13 cellular contexts compared by ENCODE assay signal in the genomic region with DNA sequence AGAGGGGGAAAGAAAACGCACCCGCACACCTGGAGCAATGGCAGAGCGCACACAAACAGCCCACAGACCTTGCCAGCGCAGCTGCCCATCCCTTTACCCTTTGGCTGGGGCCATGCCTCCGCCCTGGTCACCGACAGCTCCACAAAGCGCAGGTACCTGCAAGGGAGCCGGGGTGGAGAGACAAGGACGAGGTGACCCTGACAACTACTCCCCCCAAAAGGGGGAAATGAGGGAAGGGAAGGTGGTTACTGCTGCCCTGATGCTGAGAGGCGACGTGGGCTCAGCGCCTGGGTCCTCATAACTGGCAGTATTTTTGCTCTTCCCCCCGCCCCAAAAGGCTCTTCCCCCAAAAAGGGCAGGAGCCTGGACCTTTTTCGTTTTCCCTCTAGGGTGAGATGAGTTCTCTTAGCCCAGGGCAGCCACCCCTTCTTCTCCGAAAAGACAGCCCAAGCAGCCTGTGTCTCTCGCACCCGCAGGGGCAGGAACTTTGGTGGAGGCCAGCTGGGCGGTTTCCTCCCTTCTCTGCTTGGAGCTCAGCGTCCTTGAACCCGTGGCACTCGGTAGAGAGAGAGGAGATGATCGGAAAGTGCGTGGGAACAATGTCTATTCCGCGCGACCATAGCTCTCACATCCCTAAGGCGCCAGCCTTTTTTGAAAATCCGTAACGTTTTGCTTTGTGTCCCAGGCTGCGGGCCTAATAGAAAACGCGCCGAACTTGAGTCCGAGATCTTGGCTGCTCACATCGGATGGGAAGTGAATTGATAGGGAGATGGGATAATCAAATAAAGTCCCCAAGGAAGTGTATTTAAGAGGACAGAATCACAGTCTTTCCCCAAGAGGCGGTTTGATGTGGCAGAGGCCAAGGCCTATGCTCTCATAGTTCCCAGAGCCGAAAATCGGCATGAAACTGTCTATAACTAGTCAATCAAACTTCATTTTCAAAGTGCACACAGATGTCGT. TPM values are rescaled to one million over a fixed set of nuclear protein-coding genes. Genes with fewer than 3 reads are reported as not detected.
A peak's percentile ranks its signal among the peaks of the same experiment; 100 is the strongest.
DNase-seq lines count a peak whose midpoint lies in the region; ATAC-seq and TF ChIP-seq lines count a peak whose summit lies in the region.
"Had no signal": no experiment of that assay in that cellular context is flagged by ENCODE, and none has a peak within 500 bp of the region (broad histone marks: within the 10 kb centered on the region; RNA-seq: fewer than 3 reads in every experiment).

No MANE protein-coding gene starts in this region.

- H2BK12ac ChIP-seq in H9 (ENCODE audit: insufficient read length, low read depth, low read length), result no peak overlapping the region

- H3K18ac ChIP-seq in H9 (ENCODE audit: insufficient read length, low read depth, low read length), result no peak overlapping the region

- H2AK5ac ChIP-seq in H9 (ENCODE audit: insufficient read length, low read length), result no peak overlapping the region

- CTCF ChIA-PET in CD8-positive, alpha-beta T cell (lab: Charles Lee), result no interaction called here

- peaks cover 76% of the 10 kb centered on the region for H3K27me3 Mint-ChIP-seq in CD8-positive, alpha-beta T cell (ENCODE audit: low read depth)
- H3K27me3 Mint-ChIP-seq in H9 (ENCODE audit: low read depth) (peaks cover 98% of the 10 kb centered on the region), neural progenitor cell (ENCODE audit: insufficient read depth, low read depth) (peaks cover 91% of the 10 kb centered on the region)

- no peak overlapping the region for H3K27ac ChIP-seq in CD8-positive, alpha-beta T cell (ENCODE audit: low read depth, low read length)
- H3K27ac ChIP-seq in H9 (ENCODE audit: insufficient read length, low read depth, low read length) (no peak overlapping the region), duodenal mucosa (ENCODE audit: low read depth, low read length) (peak overlapping the region; percentile 67), neural progenitor cell (no peak overlapping the region), smooth muscle cell (ENCODE audit: low read depth) (no peak overlapping the region)
- H3K27ac ChIP-seq: thoracic aorta had no signal

- DNase-seq in CD8-positive, alpha-beta T cell, result no peak
- DNase-seq in H9, result peak; percentile 30
- DNase-seq in neural progenitor cell (ENCODE audit: low spot score), result peak; percentile 13
- DNase-seq in amygdala (lab: John Stamatoyannopoulos, UW), result no peak
- DNase-seq in HT-29 (ENCODE audit: low spot score), result no peak
- DNase-seq in smooth muscle cell (lab: John Stamatoyannopoulos, UW; ENCODE audit: unreplicated experiment), result no peak
- DNase-seq in Kasumi-1 (lab: John Stamatoyannopoulos, UW), result no peak
- DNase-seq: NCI-H1092 had no signal

- no peaks in the 10 kb centered on the region for H3K9me3 Mint-ChIP-seq in CD8-positive, alpha-beta T cell
- peaks cover 0 to 20% of the 10 kb centered on the region in 2 experiments; a peak in 4 of 5 replicates for H3K9me3 Mint-ChIP-seq in H9
- peaks cover 3% of the 10 kb centered on the region for H3K9me3 Mint-ChIP-seq in neural progenitor cell

- peak overlapping the region; percentile 58 for H3K4me3 Mint-ChIP-seq in CD8-positive, alpha-beta T cell
- H3K4me3 Mint-ChIP-seq in H9 (peak overlapping the region in 1 of 2 experiments; percentile 69; a peak in 3 of 5 replicates), neural progenitor cell (peak overlapping the region; percentile 36)

- H3K4me1 ChIP-seq in CD8-positive, alpha-beta T cell (ENCODE audit: insufficient read depth, low read length), result peaks cover 22% of the 10 kb centered on the region
- H3K4me1 ChIP-seq in H9 (ENCODE audit: insufficient read depth, low read length) (peaks cover 3% of the 10 kb centered on the region; the same call in 1 of the 2 replicates), duodenal mucosa (ENCODE audit: control insufficient read depth in 1 of 2, insufficient read depth in 2 of 2, low read length in 2 of 2) (peaks cover 5 to 24% of the 10 kb centered on the region in 2 donors), neural progenitor cell (peaks cover 36% of the 10 kb centered on the region), smooth muscle cell (ENCODE audit: low read depth) (peaks cover 27% of the 10 kb centered on the region)

- no peak overlapping the region; the same call in 1 of the 2 replicates for H2BK15ac ChIP-seq in H9 (ENCODE audit: low read depth, low read length)

- no peaks in the 10 kb centered on the region for H3K79me1 ChIP-seq in H9 (ENCODE audit: insufficient read depth, low read depth, low read length, poor library complexity, severe bottlenecking)

- H3K36me3 ChIP-seq in CD8-positive, alpha-beta T cell (ENCODE audit: insufficient read depth, low read length), result no peaks in the 10 kb centered on the region
- H3K36me3 ChIP-seq in duodenal mucosa (ENCODE audit: control insufficient read depth in 1 of 2, insufficient read depth in 2 of 2, low read length in 2 of 2) (no peaks in the 10 kb centered on the region), neural progenitor cell (no peaks in the 10 kb centered on the region), smooth muscle cell (ENCODE audit: low read depth) (no peaks in the 10 kb centered on the region)
- H3K36me3 ChIP-seq: thoracic aorta had no signal

- intact Hi-C loops in CD8-positive, alpha-beta T cell (cut with DNase I, micrococcal nuclease), result no loop called here

- no peak overlapping the region for H2BK120ac ChIP-seq in H9 (ENCODE audit: low read depth, low read length, poor library complexity, severe bottlenecking)

- H3K4ac ChIP-seq in H9 (ENCODE audit: low read depth, low read length), result no peak overlapping the region

- no peak overlapping the region for H2AFZ ChIP-seq in H9 (ENCODE audit: low read length)
- H2AFZ ChIP-seq in neural progenitor cell (replicated peaks), result no peak overlapping the region
- no peak overlapping the region for H2AFZ ChIP-seq in smooth muscle cell (ENCODE audit: low read depth)

- no peak overlapping the region for H3K9ac ChIP-seq in H9 (ENCODE audit: extremely low read depth, insufficient read length, low read length)
- H3K9ac ChIP-seq in duodenal mucosa (ENCODE audit: low read depth in 1 of 2, low read length in 2 of 2), result peak overlapping the region; percentile 54 to 70
- no peak overlapping the region for H3K9ac ChIP-seq in neural progenitor cell
- no peak overlapping the region for H3K9ac ChIP-seq in smooth muscle cell (ENCODE audit: low read depth)

- POLR2A ChIA-PET in CD8-positive, alpha-beta T cell (lab: Charles Lee), result no interaction called here

- no peak overlapping the region for H4K8ac ChIP-seq in H9 (replicated peaks; ENCODE audit: insufficient read length, low read depth, low read length)

- H3K4me3 ChIP-seq in CD8-positive, alpha-beta T cell (ENCODE audit: low read depth, low read length), result no peak overlapping the region
- H3K4me3 ChIP-seq in duodenal mucosa (ENCODE audit: low read depth in 1 of 2, low read length in 2 of 2), result peak overlapping the region; percentile 59 to 76
- no peak overlapping the region for H3K4me3 ChIP-seq in neural progenitor cell
- H3K4me3 ChIP-seq in smooth muscle cell, result no peak overlapping the region

- no peaks in the 10 kb centered on the region for H3K9me3 ChIP-seq in CD8-positive, alpha-beta T cell (ENCODE audit: low read length)
- H3K9me3 ChIP-seq in H9 (ENCODE audit: control insufficient read depth, low read depth, low read length) (no peaks in the 10 kb centered on the region), duodenal mucosa (ENCODE audit: control insufficient read depth in 1 of 2, low read length in 2 of 2) (no peaks in the 10 kb centered on the region), neural progenitor cell (ENCODE audit: low read depth) (no peaks in the 10 kb centered on the region), smooth muscle cell (replicated peaks; ENCODE audit: low read depth) (no peaks in the 10 kb centered on the region)
- H3K9me3 ChIP-seq: thoracic aorta had no signal

- peaks cover 34% of the 10 kb centered on the region for H3K27me3 ChIP-seq in CD8-positive, alpha-beta T cell (ENCODE audit: insufficient read depth, low read length)
- H3K27me3 ChIP-seq in H9 (ENCODE audit: insufficient read depth, low read length), result peaks cover 97% of the 10 kb centered on the region
- peaks cover 86 to 92% of the 10 kb centered on the region in 2 donors for H3K27me3 ChIP-seq in duodenal mucosa (ENCODE audit: control insufficient read depth in 1 of 2, insufficient read depth in 2 of 2, low read length in 2 of 2)
- H3K27me3 ChIP-seq in neural progenitor cell, result peaks cover 100% of the 10 kb centered on the region
- H3K27me3 ChIP-seq in smooth muscle cell (ENCODE audit: low read depth), result peaks cover 100% of the 10 kb centered on the region

- H3K36me3 Mint-ChIP-seq in CD8-positive, alpha-beta T cell, result no peaks in the 10 kb centered on the region
- H3K36me3 Mint-ChIP-seq in H9 (ENCODE audit: insufficient read depth in 1 of 3, low read depth in 3 of 3) (no peaks in the 10 kb centered on the region; a peak in 1 of 7 replicates), neural progenitor cell (peaks cover 2% of the 10 kb centered on the region)

- H3K4me2 ChIP-seq in H9 (ENCODE audit: insufficient read depth, insufficient read length, low read length) (peak overlapping the region; percentile 33), neural progenitor cell (no peak overlapping the region), smooth muscle cell (no peak overlapping the region)

- TF ChIP-seq CTCF in CD8-positive, alpha-beta T cell (IDR thresholded peaks at IDR 0.05), result no peak
- TF ChIP-seq CTCF in H9 (conservative IDR thresholded peaks at IDR 0.05) (no peak), neural progenitor cell (IDR thresholded peaks at IDR 0.05) (no peak), smooth muscle cell (IDR thresholded peaks at IDR 0.05; ENCODE audit: borderline replicate concordance, insufficient read depth, poor library complexity, severe bottlenecking) (no peak)

- H3K23me2 ChIP-seq in H9 (ENCODE audit: insufficient read length, low read depth, low read length, poor library complexity, severe bottlenecking), result peaks cover 11% of the 10 kb centered on the region

- H3F3A ChIP-seq in neural progenitor cell (ENCODE audit: low read depth), result peaks cover 47% of the 10 kb centered on the region
- H3F3A ChIP-seq in smooth muscle cell (ENCODE audit: low read depth), result no peaks in the 10 kb centered on the region

- H3K4me1 Mint-ChIP-seq in CD8-positive, alpha-beta T cell (ENCODE audit: low read depth), result peaks cover 58% of the 10 kb centered on the region
- H3K4me1 Mint-ChIP-seq in H9 (peaks cover 33 to 63% of the 10 kb centered on the region in 2 experiments), neural progenitor cell (peaks cover 43% of the 10 kb centered on the region)

- no peak overlapping the region for H3K14ac ChIP-seq in H9 (ENCODE audit: insufficient read depth, low read length)

- H2BK20ac ChIP-seq in H9 (ENCODE audit: low read depth, low read length, poor library complexity, severe bottlenecking), result no peak overlapping the region

- H3K79me2 ChIP-seq in H9 (ENCODE audit: insufficient read depth, low read length) (no peaks in the 10 kb centered on the region), neural progenitor cell (ENCODE audit: low read depth) (no peaks in the 10 kb centered on the region), smooth muscle cell (ENCODE audit: low read depth) (no peaks in the 10 kb centered on the region)

- no peak overlapping the region for H3K27ac Mint-ChIP-seq in CD8-positive, alpha-beta T cell
- no peak overlapping the region for H3K27ac Mint-ChIP-seq in H9
- no peak overlapping the region for H3K27ac Mint-ChIP-seq in neural progenitor cell

- H3K56ac ChIP-seq in H9 (ENCODE audit: insufficient read length, low read depth, low read length), result no peak overlapping the region

- no peak overlapping the region for H3K23ac ChIP-seq in H9 (ENCODE audit: insufficient read length, low read depth, low read length)

- no peak overlapping the region for H2BK5ac ChIP-seq in H9 (ENCODE audit: insufficient read length, low read length)

- H4K5ac ChIP-seq in H9 (ENCODE audit: insufficient read length, low read depth, low read length), result no peak overlapping the region

- ATAC-seq in CD8-positive, alpha-beta T cell, result no peak

- no CpG with 5 or more reads among the region's 39 CpGs for WGBS in H9 (ENCODE audit: extremely low coverage, insufficient read length, low lambda C conversion rate)
- WGBS in smooth muscle cell (ENCODE audit: low lambda C conversion rate), result 14% methylated on average over 39 of the region's 39 CpGs

- H4K20me1 ChIP-seq in H9 (ENCODE audit: control insufficient read depth, insufficient read depth, insufficient read length) (no peaks in the 10 kb centered on the region), neural progenitor cell (ENCODE audit: low read depth) (peaks cover 97% of the 10 kb centered on the region), smooth muscle cell (ENCODE audit: low read depth) (no peaks in the 10 kb centered on the region)

- no peak overlapping the region for H3T11ph ChIP-seq in H9 (ENCODE audit: low read length)

- no peak overlapping the region for H4K91ac ChIP-seq in H9 (ENCODE audit: insufficient read length, low read depth, low read length)

RNA-seq across cellular contexts. Expression of gene NKX2-3, which starts 1.0 kb away (rescaled TPM):
- total RNA-seq in CD8-positive, alpha-beta T cell, result not detected
- total RNA-seq in H9 (2021) (not detected in 2 replicates), neural progenitor cell (ENCODE audit: low replicate concordance) (not detected in 2 replicates), smooth muscle cell (not detected in 2 replicates)
- not detected in 2 replicates for total RNA-seq in HT-29 (2014; rRNA removed; shearing (Covaris generic))
- polyA plus RNA-seq in smooth muscle cell, result not detected in 2 replicates
- total RNA-seq: activated CD8-positive, alpha-beta memory T cell treated with anti-CD3 and anti-CD28 coated beads for 36 hours; HT1080; T-helper 2 cell treated with Interferon-gamma antibody and Interleukin-4, amounts not matched to agents 100 ng/mL and 5 ng/mL, for 36 hours had no signal

Comparison
In these comparisons a context has a peak if more than half of its experiments do, and no peak if none do; other contexts are left out.
1. DNase-seq: peak in H9 (single experiment) and neural progenitor cell (single experiment); none in CD8-positive, alpha-beta T cell (0 of 7), amygdala (0 of 56), HT-29 (single experiment), smooth muscle cell (single experiment) and Kasumi-1 (0 of 2).
2. H3K4me3 ChIP-seq: peak in duodenal mucosa (2 of 2); none in CD8-positive, alpha-beta T cell (single experiment), neural progenitor cell (single experiment) and smooth muscle cell (single experiment).
3. H3K9ac ChIP-seq: peak in duodenal mucosa (2 of 2); none in H9 (single experiment), neural progenitor cell (single experiment) and smooth muscle cell (single experiment).